ENCODE assay signal across 13 cellular contexts in genomic region chr2:231386446-231386845, GRCh38. TPM values are rescaled to one million over a fixed set of nuclear protein-coding genes. Genes with fewer than 3 reads are reported as not detected.
DNase-seq lines count a peak whose midpoint lies in the region; ATAC-seq and TF ChIP-seq lines count a peak whose summit lies in the region.
"Had no signal": no experiment of that assay in that cellular context is flagged by ENCODE, and none has a peak within 500 bp of the region (broad histone marks: within the 10 kb centered on the region; RNA-seq: fewer than 3 reads in every experiment).

No MANE protein-coding gene starts in this region.

- no peak overlapping the region for H3K27ac Mint-ChIP-seq in Calu3 (ENCODE audit: unreplicated experiment)
- H3K27ac Mint-ChIP-seq in stimulated activated naive CD8-positive, alpha-beta T cell treated with anti-CD3 and anti-CD28 coated beads, Interleukin-15, amount 100 ng/mL, for 72 hours, result no peak overlapping the region
- H3K27ac Mint-ChIP-seq: activated naive CD4-positive, alpha-beta T cell treated with anti-CD3 and anti-CD28 coated beads, Interleukin-2, amount 10 ng/mL, durations not matched to agents 7 days and 5 days had no signal

- no peak overlapping the region for H3K4me3 Mint-ChIP-seq in Calu3 (ENCODE audit: low read depth, unreplicated experiment)
- H3K4me3 Mint-ChIP-seq in stimulated activated naive CD8-positive, alpha-beta T cell treated with anti-CD3 and anti-CD28 coated beads, Interleukin-15, amount 100 ng/mL, for 72 hours, result no peak overlapping the region
- H3K4me3 Mint-ChIP-seq: activated naive CD4-positive, alpha-beta T cell treated with anti-CD3 and anti-CD28 coated beads, Interleukin-2, amount 10 ng/mL, durations not matched to agents 7 days and 5 days had no signal

- H3K4me1 Mint-ChIP-seq in Calu3 (ENCODE audit: low read depth, unreplicated experiment), result peaks cover 12% of the 10 kb centered on the region
- peaks cover under 1% of the 10 kb centered on the region for H3K4me1 Mint-ChIP-seq in stimulated activated naive CD8-positive, alpha-beta T cell treated with anti-CD3 and anti-CD28 coated beads, Interleukin-15, amount 100 ng/mL, for 72 hours
- H3K4me1 Mint-ChIP-seq: activated naive CD4-positive, alpha-beta T cell treated with anti-CD3 and anti-CD28 coated beads, Interleukin-2, amount 10 ng/mL, durations not matched to agents 7 days and 5 days had no signal

- BruUV-seq in Calu3 (replicated peaks; lab: Mats Ljungman, UMichigan), result no TSS peak

- no peak overlapping the region for H3K9ac ChIP-seq in adipocyte (ENCODE audit: low read length)

- no peak for TF ChIP-seq CTCF in Calu3 (IDR thresholded peaks at IDR 0.05; ENCODE audit: unreplicated experiment)

- H3K9me3 ChIP-seq in adipocyte (ENCODE audit: control insufficient read depth, low read length), result peaks cover 12% of the 10 kb centered on the region
- H3K9me3 ChIP-seq: colonic mucosa had no signal

- no peaks in the 10 kb centered on the region for H3K4me1 ChIP-seq in adipocyte (ENCODE audit: control insufficient read depth, insufficient read depth, low read length)
- H3K4me1 ChIP-seq: colonic mucosa had no signal

- no peak overlapping the region for H3K4me3 ChIP-seq in adipocyte (ENCODE audit: low read length)
- H3K4me3 ChIP-seq: colonic mucosa, esophagus squamous epithelium had no signal

- DNase-seq in AG08396 (ENCODE audit: low spot score) (peak; percentile 83), HS-27A (ENCODE audit: low read depth) (peak; percentile 9), adipocyte (ENCODE audit: low read depth) (peak; percentile 44), hepatic stellate cell (ENCODE audit: low spot score) (peak; percentile 74), Calu3 (no peak), NCI-H510A (lab: John Stamatoyannopoulos, UW) (no peak), GOT3 (lab: John Stamatoyannopoulos, UW) (no peak)
- DNase-seq in stimulated activated naive CD8-positive, alpha-beta T cell treated with anti-CD3 and anti-CD28 coated beads, Interleukin-15, amount 100 ng/mL, for 72 hours, result no peak
- DNase-seq: activated naive CD4-positive, alpha-beta T cell treated with anti-CD3 and anti-CD28 coated beads, Interleukin-2, amount 10 ng/mL, durations not matched to agents 7 days and 5 days; colonic mucosa; esophagus squamous epithelium; NCI-H524 treated with DMSO at 0.1 percent for 48 hours had no signal

- CTCF ChIA-PET in Calu3 (lab: Charles Lee), result interaction anchor here (2.6 kb wide), 1 partner anchor 8 kb away, joined by 7 read pairs; no protein-coding TSS in a partner anchor

- H3K27me3 Mint-ChIP-seq in Calu3 (ENCODE audit: unreplicated experiment), result peaks cover 8% of the 10 kb centered on the region
- peaks cover 2% of the 10 kb centered on the region for H3K27me3 Mint-ChIP-seq in stimulated activated naive CD8-positive, alpha-beta T cell treated with anti-CD3 and anti-CD28 coated beads, Interleukin-15, amount 100 ng/mL, for 72 hours

- peaks cover 10% of the 10 kb centered on the region for H3K27me3 ChIP-seq in adipocyte (replicated peaks; ENCODE audit: control insufficient read depth, insufficient read depth, low read length)
- H3K27me3 ChIP-seq: colonic mucosa had no signal

- no peaks in the 10 kb centered on the region for H3K36me3 ChIP-seq in adipocyte (ENCODE audit: control insufficient read depth, insufficient read depth, low read length, severe bottlenecking)
- H3K36me3 ChIP-seq: colonic mucosa had no signal

- no peak for ATAC-seq in stimulated activated naive CD8-positive, alpha-beta T cell treated with anti-CD3 and anti-CD28 coated beads, Interleukin-15, amount 100 ng/mL, for 72 hours
- ATAC-seq: Right ventricle myocardium inferior had no signal

- H3K9me3 Mint-ChIP-seq in Calu3 (ENCODE audit: low read depth, unreplicated experiment), result peaks cover 5% of the 10 kb centered on the region
- peaks cover 9 to 12% of the 10 kb centered on the region in 2 donors for H3K9me3 Mint-ChIP-seq in stimulated activated naive CD8-positive, alpha-beta T cell treated with anti-CD3 and anti-CD28 coated beads, Interleukin-15, amount 100 ng/mL, for 72 hours

- H3K36me3 Mint-ChIP-seq in Calu3 (ENCODE audit: insufficient read depth, unreplicated experiment), result peaks cover 5% of the 10 kb centered on the region

- intact Hi-C loops in Calu3 (cut with micrococcal nuclease; ENCODE audit: unreplicated experiment), result no loop called here

RNA-seq across cellular contexts. Expression of gene B3GNT7, which starts 9.1 kb away (rescaled TPM):
- total RNA-seq in Calu3 (2022), result 8.9 and 14.4 TPM in 2 replicates

Comparison
In these comparisons a context has a peak if more than half of its experiments do, and no peak if none do; other contexts are left out.
1. DNase-seq: peak in AG08396 (single experiment), HS-27A (single experiment), adipocyte (single experiment) and hepatic stellate cell (single experiment); none in Calu3 (single experiment), stimulated activated naive CD8-positive, alpha-beta T cell treated with anti-CD3 and anti-CD28 coated beads, Interleukin-15, amount 100 ng/mL, for 72 hours (0 of 2), NCI-H510A (single experiment) and GOT3 (single experiment).